16 cellular contexts compared by ENCODE assay signal in the genomic region with DNA sequence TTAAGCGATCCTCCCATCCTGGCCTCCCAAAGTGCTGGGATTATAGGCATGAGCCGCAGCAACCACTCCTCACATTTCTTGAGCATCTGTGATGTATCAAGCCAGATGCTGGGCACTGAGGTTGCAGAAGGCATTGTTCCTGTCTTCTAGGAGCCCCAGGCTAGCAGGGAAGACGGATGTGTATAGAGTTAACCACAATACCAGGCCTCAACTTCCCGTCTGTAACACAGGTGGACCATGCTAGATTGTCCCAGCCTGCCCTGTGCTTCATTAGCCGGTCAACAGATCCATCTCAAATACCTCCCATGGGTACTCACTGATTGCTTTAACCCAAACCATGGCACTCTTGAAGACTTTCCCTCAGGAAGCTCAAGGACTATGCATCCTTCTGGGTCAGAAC. TPM values are rescaled to one million over a fixed set of nuclear protein-coding genes. Genes with fewer than 3 reads are reported as not detected.
DNase-seq lines count a peak whose midpoint lies in the region; ATAC-seq, FAIRE-seq and TF ChIP-seq lines count a peak whose summit lies in the region.
"Had no signal": no experiment of that assay in that cellular context is flagged by ENCODE, and none has a peak within 500 bp of the region (broad histone marks: within the 10 kb centered on the region; RNA-seq: fewer than 3 reads in every experiment).

No MANE protein-coding gene starts in this region.

- H3K4me1 ChIP-seq in HCT116 (ENCODE audit: control insufficient read depth in 1 of 2, insufficient read depth in 2 of 2, low read length in 2 of 2) = peaks cover 73 to 97% of the 10 kb centered on the region in 2 experiments

- H3K9me2 ChIP-seq in HCT116 (ENCODE audit: insufficient read depth) = no peaks in the 10 kb centered on the region

- peak overlapping the region; percentile 99 for H3K9ac ChIP-seq in HCT116 (ENCODE audit: low read length)

- CTCF ChIA-PET in HCT116 (lab: Charles Lee) (interaction anchor here (0.6 to 1.2 kb wide), 2 partner anchors 94 to 691 kb away, joined by 3 to 4 read pairs; no protein-coding TSS in a partner anchor), activated B cell treated with CpG ODN at 0.5 μM for 24 hours (lab: Charles Lee) (no interaction called here)

- H2AFZ ChIP-seq in HCT116 (ENCODE audit: low read depth, low read length, poor library complexity, severe bottlenecking) = no peak overlapping the region

- no peaks in the 10 kb centered on the region for H4K20me1 ChIP-seq in HCT116 (ENCODE audit: insufficient read depth)

- BruUV-seq in HCT116 (replicated peaks; lab: Mats Ljungman, UMichigan) = no TSS peak

- H3K27ac Mint-ChIP-seq in activated B cell treated with CpG ODN at 0.5 μM for 24 hours (no peak overlapping the region), mesothelial cell of epicardium (peak overlapping the region; percentile 99), type B pancreatic cell (peak overlapping the region; percentile 100)
- H3K27ac Mint-ChIP-seq: activated CD8-positive, alpha-beta T cell treated with anti-CD3 and anti-CD28 coated beads for 36 hours; activated T-helper 2 cell treated with anti-CD3 and anti-CD28 coated beads, Interferon-gamma antibody, Interleukin-2, Interleukin-4, amounts not matched to agents 10 μg/mL and 5 μg/mL and 100 μg/mL, durations not matched to agents 14 hours and 24 hours and 36 hours had no signal

- H3K36me3 ChIP-seq in HCT116 (ENCODE audit: control insufficient read depth in 1 of 2, insufficient read depth in 2 of 2, low read length in 2 of 2) = 0 out of 4 replicates have a peak, but pooled peaks cover 0 to 7% of the 10 kb centered on the region in 2 experiments
- H3K36me3 ChIP-seq: esophagus muscularis mucosa, ovary had no signal

- H3K27me3 ChIP-seq in HCT116 (ENCODE audit: insufficient read depth, low read length) = no peaks in the 10 kb centered on the region
- H3K27me3 ChIP-seq: ovary had no signal

- H3K27me3 Mint-ChIP-seq in activated B cell treated with CpG ODN at 0.5 μM for 24 hours (peaks cover 1% of the 10 kb centered on the region), mesothelial cell of epicardium (ENCODE audit: low read depth) (peaks cover 2% of the 10 kb centered on the region), type B pancreatic cell (peaks cover 21% of the 10 kb centered on the region)

- ATAC-seq in HCT116 = no peak
- ATAC-seq in activated B cell treated with CpG ODN at 0.5 μM for 24 hours (ENCODE audit: low read depth) = no peak
- no peak for ATAC-seq in stimulated activated naive CD8-positive, alpha-beta T cell treated with anti-CD3 and anti-CD28 coated beads, Interleukin-15, Interleukin-2, amounts not matched to agents 100 U/mL and 50 U/mL, for 24 hours

- no peak for TF ChIP-seq CTCF in HCT116 (IDR thresholded peaks at IDR 0.05 in 2 of 3, conservative IDR thresholded peaks at IDR 0.05 in 1 of 3; ENCODE audit: borderline replicate concordance in 1 of 3, insufficient read depth in 1 of 3, low read depth in 2 of 3, low read length in 2 of 3)
- no peak for TF ChIP-seq CTCF in activated B cell treated with CpG ODN at 0.5 μM for 24 hours (IDR thresholded peaks at IDR 0.05)
- TF ChIP-seq CTCF in mesothelial cell of epicardium (IDR thresholded peaks at IDR 0.05; ENCODE audit: unreplicated experiment) = no peak
- TF ChIP-seq CTCF in type B pancreatic cell (conservative IDR thresholded peaks at IDR 0.05) = no peak
- TF ChIP-seq CTCF in D721Med (IDR thresholded peaks at IDR 0.05; ENCODE audit: insufficient read depth, missing control alignments) = no peak

- no peak for FAIRE-seq in D721Med (lab: Jason Lieb, UNC)

- H3K4me3 ChIP-seq in HCT116 (replicated peaks in 1 of 2; ENCODE audit: low read depth in 1 of 2, low read length in 2 of 2) = no peak overlapping the region
- H3K4me3 ChIP-seq: esophagus muscularis mucosa, ovary had no signal

- RAD21 ChIA-PET in HCT116 (lab: Charles Lee; ENCODE audit: low non-redundant PET in 1 of 2, low total read pairs in 2 of 2, uncharacterized antibody in 2 of 2, unreplicated experiment in 2 of 2) = interaction anchor here in 1 of 2 experiments (0.7 kb wide), 1 partner anchor 19 kb away, joined by 6 read pairs; no protein-coding TSS in a partner anchor

- peaks cover 29% of the 10 kb centered on the region for H3K4me1 Mint-ChIP-seq in activated B cell treated with CpG ODN at 0.5 μM for 24 hours
- peaks cover 67% of the 10 kb centered on the region for H3K4me1 Mint-ChIP-seq in mesothelial cell of epicardium
- H3K4me1 Mint-ChIP-seq in type B pancreatic cell (ENCODE audit: unreplicated experiment) = peaks cover 36% of the 10 kb centered on the region

- H3K4me3 Mint-ChIP-seq in activated B cell treated with CpG ODN at 0.5 μM for 24 hours (peak overlapping the region; percentile 16), mesothelial cell of epicardium (no peak overlapping the region), type B pancreatic cell (peak overlapping the region; percentile 95)
- H3K4me3 Mint-ChIP-seq: activated CD8-positive, alpha-beta T cell treated with anti-CD3 and anti-CD28 coated beads for 36 hours had no signal

- intact Hi-C loops in HCT116 (cut with micrococcal nuclease) = no loop called here
- intact Hi-C loops in activated B cell treated with CpG ODN at 0.5 μM for 24 hours (cut with micrococcal nuclease) = no loop called here

- peak overlapping the region; percentile 96 for H3K27ac ChIP-seq in HCT116 (ENCODE audit: low read depth, low read length)
- H3K27ac ChIP-seq: esophagus muscularis mucosa, ovary had no signal

- DNase-seq in HCT116 (ENCODE audit: low read depth, low spot score) (no peak), activated B cell treated with CpG ODN at 0.5 μM for 24 hours (no peak), mesothelial cell of epicardium (ENCODE audit: low spot score in 2 of 2, unreplicated experiment in 2 of 2) (no peak), type B pancreatic cell (ENCODE audit: extremely low spot score, unreplicated experiment) (no peak), D721Med (ENCODE audit: insufficient read length, low spot score) (no peak)
- no peak for DNase-seq in stimulated activated naive CD8-positive, alpha-beta T cell treated with anti-CD3 and anti-CD28 coated beads, Interleukin-15, Interleukin-2, amounts not matched to agents 100 U/mL and 50 U/mL, for 24 hours
- no peak for DNase-seq in activated CD4-positive, alpha-beta T cell treated with anti-CD3 and anti-CD28 coated beads for 1 hour
- DNase-seq: CD8-positive, alpha-beta memory T cell; midbrain; NCI-H146; ovary had no signal

- no peaks in the 10 kb centered on the region for H3K9me3 ChIP-seq in HCT116 (ENCODE audit: control insufficient read depth in 1 of 2, insufficient read depth in 1 of 2, low read depth in 1 of 2, low read length in 2 of 2)
- H3K9me3 ChIP-seq: esophagus muscularis mucosa, ovary had no signal

- H3K4me2 ChIP-seq in HCT116 (ENCODE audit: low read length) = peak overlapping the region; percentile 99

- no peaks in the 10 kb centered on the region for H3K9me3 Mint-ChIP-seq in activated B cell treated with CpG ODN at 0.5 μM for 24 hours
- no peaks in the 10 kb centered on the region for H3K9me3 Mint-ChIP-seq in mesothelial cell of epicardium
- no peaks in the 10 kb centered on the region for H3K9me3 Mint-ChIP-seq in type B pancreatic cell
- H3K9me3 Mint-ChIP-seq: activated CD8-positive, alpha-beta T cell treated with anti-CD3 and anti-CD28 coated beads for 36 hours; activated T-helper 2 cell treated with anti-CD3 and anti-CD28 coated beads, Interferon-gamma antibody, Interleukin-2, Interleukin-4, amounts not matched to agents 10 μg/mL and 5 μg/mL and 100 μg/mL, durations not matched to agents 14 hours and 24 hours and 36 hours; CD8-positive, alpha-beta memory T cell had no signal

- no peak for TF ChIP-seq RAD21 in HCT116 (IDR thresholded peaks at IDR 0.05; ENCODE audit: low read depth)

- no peak for TF ChIP-seq POLR2A in HCT116 (IDR thresholded peaks at IDR 0.05; ENCODE audit: borderline replicate concordance, extremely low read depth, insufficient read depth, insufficient read length)

- H3K36me3 Mint-ChIP-seq in activated B cell treated with CpG ODN at 0.5 μM for 24 hours (ENCODE audit: low read depth) = no peaks in the 10 kb centered on the region
- H3K36me3 Mint-ChIP-seq in mesothelial cell of epicardium = no peaks in the 10 kb centered on the region
- H3K36me3 Mint-ChIP-seq in type B pancreatic cell = peaks cover 3% of the 10 kb centered on the region
- H3K36me3 Mint-ChIP-seq: CD8-positive, alpha-beta memory T cell had no signal

- POLR2A ChIA-PET in HCT116 (lab: Charles Lee) = interaction anchor here (0.9 to 5.4 kb wide), 5 partner anchors 14 to 88 kb away, joined by 3 to 43 read pairs (median 4); a partner anchor contains a TSS
- POLR2A ChIA-PET in activated B cell treated with CpG ODN at 0.5 μM for 24 hours (lab: Charles Lee) = no interaction called here

- peaks cover 23% of the 10 kb centered on the region for H3K79me2 ChIP-seq in HCT116 (ENCODE audit: insufficient read depth, low read length)

TF ChIP-seq in HCT116, 20 proteins besides CTCF, POLR2A, EP300 and RAD21 (continues in another document):
- no peak for TF ChIP-seq TCF7L2 (IDR thresholded peaks at IDR 0.05; ENCODE audit: borderline replicate concordance, extremely low read depth, insufficient read depth, insufficient read length)
- no peak for TF ChIP-seq EGR1 (IDR thresholded peaks at IDR 0.05; ENCODE audit: low read depth)
- no peak for TF ChIP-seq ZFX (IDR thresholded peaks at IDR 0.05)
- TF ChIP-seq, protein P1, sequence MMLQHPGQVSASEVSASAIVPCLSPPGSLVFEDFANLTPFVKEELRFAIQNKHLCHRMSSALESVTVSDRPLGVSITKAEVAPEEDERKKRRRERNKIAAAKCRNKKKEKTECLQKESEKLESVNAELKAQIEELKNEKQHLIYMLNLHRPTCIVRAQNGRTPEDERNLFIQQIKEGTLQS (IDR thresholded peaks at IDR 0.05) = no peak

RNA-seq across cellular contexts. Expression of a gene that starts 1.8 kb away (rescaled TPM):
- 234 TPM for total RNA-seq in HCT116 (2021; ENCODE audit: unreplicated experiment)
- polyA plus RNA-seq in HCT116 (2012) = 401 and 646 TPM in 2 replicates
- not detected in 2 replicates for total RNA-seq in activated B cell treated with CpG ODN at 0.5 μM for 24 hours
- total RNA-seq in mesothelial cell of epicardium = 158 to 175 TPM (median 165 TPM) in 3 replicates
- 223 and 787 TPM in 2 replicates for total RNA-seq in type B pancreatic cell (ENCODE audit: low replicate concordance)
- total RNA-seq: activated T-helper 2 cell treated with anti-CD3 and anti-CD28 coated beads, Interferon-gamma antibody, Interleukin-2, Interleukin-4, amounts not matched to agents 10 μg/mL and 5 μg/mL and 100 μg/mL, durations not matched to agents 14 hours and 24 hours and 36 hours; SK-MEL-5 had no signal
- polyA plus RNA-seq: CD8-positive, alpha-beta memory T cell had no signal

RNA-seq across cellular contexts. Expression of a gene that starts 13.3 kb away (rescaled TPM):
- total RNA-seq in HCT116 (2021; ENCODE audit: unreplicated experiment) (30.4 TPM), activated B cell treated with CpG ODN at 0.5 μM for 24 hours (0.66 and 1.7 TPM in 2 replicates), mesothelial cell of epicardium (7.9 to 11.4 TPM (median 8.7 TPM) in 3 replicates), type B pancreatic cell (ENCODE audit: low replicate concordance) (8.5 and 11.5 TPM in 2 replicates)
- 36.9 and 40.2 TPM in 2 replicates for polyA plus RNA-seq in HCT116 (2012)
- total RNA-seq: activated CD8-positive, alpha-beta T cell treated with anti-CD3 and anti-CD28 coated beads for 36 hours; CD8-positive, alpha-beta memory T cell had no signal
- polyA plus RNA-seq: CD8-positive, alpha-beta memory T cell had no signal

RNA-seq across cellular contexts. Expression of a gene that starts 32.0 kb away (rescaled TPM):
- total RNA-seq in HCT116 (2021; ENCODE audit: unreplicated experiment) (1.1 TPM), activated B cell treated with CpG ODN at 0.5 μM for 24 hours (not detected in 2 replicates), mesothelial cell of epicardium (not detected in 3 replicates), type B pancreatic cell (ENCODE audit: low replicate concordance) (0.57 TPM in 1 of 2 replicates, not detected in the other)
- 0.81 and 0.85 TPM in 2 replicates for polyA plus RNA-seq in HCT116 (2012)
- total RNA-seq: activated CD8-positive, alpha-beta T cell treated with anti-CD3 and anti-CD28 coated beads for 36 hours; activated T-helper 2 cell treated with anti-CD3 and anti-CD28 coated beads, Interferon-gamma antibody, Interleukin-2, Interleukin-4, amounts not matched to agents 10 μg/mL and 5 μg/mL and 100 μg/mL, durations not matched to agents 14 hours and 24 hours and 36 hours; CD8-positive, alpha-beta memory T cell; esophagus muscularis mucosa; SK-MEL-5 had no signal
- polyA plus RNA-seq: CD8-positive, alpha-beta memory T cell; keratinocyte; ovary had no signal

RNA-seq across cellular contexts. Expression of a gene that starts 58.9 kb away (rescaled TPM):
- total RNA-seq in HCT116 (2021; ENCODE audit: unreplicated experiment) = 19.2 TPM
- polyA plus RNA-seq in HCT116 (2012) = 41.6 and 56.2 TPM in 2 replicates
- not detected in 2 replicates for total RNA-seq in activated B cell treated with CpG ODN at 0.5 μM for 24 hours
- total RNA-seq in mesothelial cell of epicardium = 10.5 to 11.0 TPM (median 10.6 TPM) in 3 replicates
- 13.6 and 41.7 TPM in 2 replicates for total RNA-seq in type B pancreatic cell (ENCODE audit: low replicate concordance)
- total RNA-seq: activated CD8-positive, alpha-beta T cell treated with anti-CD3 and anti-CD28 coated beads for 36 hours; activated T-helper 2 cell treated with anti-CD3 and anti-CD28 coated beads, Interferon-gamma antibody, Interleukin-2, Interleukin-4, amounts not matched to agents 10 μg/mL and 5 μg/mL and 100 μg/mL, durations not matched to agents 14 hours and 24 hours and 36 hours; CD8-positive, alpha-beta memory T cell; SK-MEL-5 had no signal
- polyA plus RNA-seq: CD8-positive, alpha-beta memory T cell; keratinocyte had no signal

Comparison
In these comparisons a context has a peak if more than half of its experiments do, and no peak if none do; other contexts are left out.
1. RNA of a gene that starts 1.8 kb away (total RNA-seq): 234 TPM in HCT116 (single experiment), 223 to 787 TPM in type B pancreatic cell and 158 to 175 TPM in mesothelial cell of epicardium; not detected in activated B cell treated with CpG ODN at 0.5 μM for 24 hours; every median in the first group is over 100 times any median in the second.